In the genomic region with DNA sequence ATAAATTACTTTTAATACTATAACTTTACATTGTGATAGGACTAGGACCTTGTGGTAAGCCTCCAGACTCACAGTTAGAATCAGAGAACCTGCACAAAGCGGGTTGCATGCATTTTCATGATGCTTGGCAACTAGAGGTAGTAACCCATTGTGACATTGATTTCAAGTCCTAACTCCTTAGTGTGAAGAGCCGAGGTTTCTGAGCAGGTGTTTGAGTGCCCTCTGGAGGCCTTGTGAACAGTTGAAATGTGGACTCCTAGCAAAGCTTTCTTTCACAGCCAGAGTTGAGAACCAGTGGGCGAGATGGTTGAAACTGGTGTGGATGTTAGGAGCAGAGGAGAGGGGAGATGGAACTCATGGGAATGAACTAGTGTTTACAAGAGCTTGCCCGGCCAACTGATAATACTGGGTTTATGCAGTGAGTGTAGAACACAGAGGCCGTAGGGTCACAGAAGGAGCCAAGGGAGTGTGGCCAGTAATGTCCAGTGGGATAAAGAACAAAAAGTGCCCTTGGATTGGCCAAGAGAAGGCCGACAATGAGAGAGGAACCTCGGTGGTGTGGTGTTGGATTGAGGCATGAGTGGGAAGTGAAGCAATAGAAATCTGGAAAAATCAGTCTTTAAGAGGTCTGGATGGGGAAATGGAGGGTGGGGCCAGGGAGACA, we compare ENCODE assay signal across 8 cellular contexts. TPM values are rescaled to one million over a fixed set of nuclear protein-coding genes. Genes with fewer than 3 reads are reported as not detected.
DNase-seq lines count a peak whose midpoint lies in the region; ATAC-seq and TF ChIP-seq lines count a peak whose summit lies in the region.

No MANE protein-coding gene starts in this region.

- peak; percentile 65 for TF ChIP-seq CTCF in GM10248 (IDR thresholded peaks at IDR 0.05; ENCODE audit: control extremely low read depth, extremely low read depth, low read depth, missing control alignments)
- peak; percentile 83 for TF ChIP-seq CTCF in Loucy (conservative IDR thresholded peaks at IDR 0.05; ENCODE audit: low read length)
- peak; percentile 71 for TF ChIP-seq CTCF in SK-N-SH (IDR thresholded peaks at IDR 0.05)
- peak; percentile 27 to 74 (median 54) for TF ChIP-seq CTCF in spleen (IDR thresholded peaks at IDR 0.05 in 8 of 11, conservative IDR thresholded peaks at IDR 0.05 in 3 of 11)

- H3K27me3 ChIP-seq in Loucy (ENCODE audit: insufficient read depth, low read length, poor library complexity, severe bottlenecking) = no peaks in the 10 kb centered on the region
- H3K27me3 ChIP-seq in SK-N-SH (ENCODE audit: insufficient read depth) = no peaks in the 10 kb centered on the region
- no peaks in the 10 kb centered on the region for H3K27me3 ChIP-seq in spleen (replicated peaks in 1 of 7)

- H4K20me1 ChIP-seq in Loucy (ENCODE audit: insufficient read depth, low read length, poor library complexity, severe bottlenecking) (peaks cover 27% of the 10 kb centered on the region), SK-N-SH (ENCODE audit: insufficient read depth) (peaks cover 16% of the 10 kb centered on the region)

- no peak for TF ChIP-seq POLR2A in spleen (IDR thresholded peaks at IDR 0.05)

- H2AFZ ChIP-seq in Loucy (ENCODE audit: low read length) = no peak overlapping the region
- H2AFZ ChIP-seq in SK-N-SH (ENCODE audit: low read depth) = no peak overlapping the region

- TF ChIP-seq RAD21 in SK-N-SH (IDR thresholded peaks at IDR 0.05; ENCODE audit: low read length) = peak; percentile 84

- H3K79me2 ChIP-seq in Loucy (ENCODE audit: insufficient read depth, low read length) (peaks cover 66% of the 10 kb centered on the region), SK-N-SH (ENCODE audit: insufficient read depth) (peaks cover 71% of the 10 kb centered on the region)

- POLR2A ChIA-PET in GM10248 (lab: Yijun Ruan, JAX) = no interaction called here
- POLR2A ChIA-PET in SK-N-SH (lab: Yijun Ruan, JAX) = no interaction called here

- ATAC-seq in HG03196 (IDR thresholded peaks at IDR 0.05; ENCODE audit: unreplicated experiment) = no peak
- ATAC-seq in GM18861 (IDR thresholded peaks at IDR 0.05; ENCODE audit: unreplicated experiment) = no peak

- DNase-seq in GM10248 (ENCODE audit: extremely low spot score) (peak; percentile 44), SK-N-SH (peak; percentile 41), astrocyte of the hippocampus (ENCODE audit: low read depth, low spot score) (peak; percentile 77), hippocampal formation (lab: John Stamatoyannopoulos, UW) (peak; percentile 26 to 60), spleen (no peak)

- no peak for TF ChIP-seq EP300 in SK-N-SH (IDR thresholded peaks at IDR 0.05; ENCODE audit: borderline replicate concordance in 1 of 2, low read depth in 1 of 2, low read length in 1 of 2)

- intact Hi-C loops in spleen (cut with DNase I; ENCODE audit: low total_unique reads) = loop anchor here (2.0 to 10.0 kb wide), 2 partner anchors 79 to 179 kb away; no protein-coding TSS in a partner anchor

- no peak overlapping the region for H3K9ac ChIP-seq in Loucy (ENCODE audit: low read depth, low read length, poor library complexity, severe bottlenecking)
- H3K9ac ChIP-seq in SK-N-SH = no peak overlapping the region

- CTCF ChIA-PET in GM10248 (lab: Yijun Ruan, JAX) (interaction anchor here (0.6 to 4.7 kb wide), 16 partner anchors 8 to 349 kb away, joined by 3 to 45 read pairs (median 4); no protein-coding TSS in a partner anchor), SK-N-SH (lab: Yijun Ruan, JAX) (interaction anchor here (0.5 to 2.9 kb wide), 24 partner anchors 8 to 763 kb away, joined by 3 to 24 read pairs (median 4); a partner anchor contains a TSS)

- H3K4me3 ChIP-seq in Loucy (ENCODE audit: low read length, poor library complexity, severe bottlenecking) (no peak overlapping the region), SK-N-SH (ENCODE audit: low read depth in 2 of 2, low read length in 1 of 2) (no peak overlapping the region), spleen (no peak overlapping the region)

- H3K9me2 ChIP-seq in Loucy (replicated peaks; ENCODE audit: low read depth, low read length) (no peaks in the 10 kb centered on the region), SK-N-SH (no peaks in the 10 kb centered on the region)

- H3F3A ChIP-seq in Loucy (ENCODE audit: low read depth) = no peaks in the 10 kb centered on the region
- H3F3A ChIP-seq in SK-N-SH (replicated peaks; ENCODE audit: insufficient read depth) = no peaks in the 10 kb centered on the region

- H3K36me3 ChIP-seq in Loucy (ENCODE audit: insufficient read depth, low read length) (peaks cover 12% of the 10 kb centered on the region; the same call in 1 of the 2 replicates), SK-N-SH (replicated peaks in 1 of 2; ENCODE audit: control insufficient read depth in 1 of 2, insufficient read depth in 2 of 2, low read length in 1 of 2) (peaks cover 19 to 50% of the 10 kb centered on the region in 2 experiments), spleen (peaks cover 0 to 24% (median 7%) of the 10 kb centered on the region in 6 donors)

- H3K27ac ChIP-seq in SK-N-SH (ENCODE audit: low read depth in 2 of 2, low read length in 1 of 2) (no peak overlapping the region), spleen (no peak overlapping the region)

- WGBS in SK-N-SH (ENCODE audit: low lambda C conversion rate) = 72% methylated on average over 7 of the region's 7 CpGs
- WGBS in spleen, 5 donors = 52 to 64% (median 57%) methylated on average over 7 of the region's 7 CpGs

- H3K4me2 ChIP-seq in Loucy (ENCODE audit: low read depth, low read length, poor library complexity, severe bottlenecking) = no peak overlapping the region
- H3K4me2 ChIP-seq in SK-N-SH = no peak overlapping the region

- H3K9me3 ChIP-seq in Loucy (ENCODE audit: insufficient read depth, low read depth, low read length) = no peaks in the 10 kb centered on the region
- H3K9me3 ChIP-seq in SK-N-SH = no peaks in the 10 kb centered on the region
- no peaks in the 10 kb centered on the region for H3K9me3 ChIP-seq in spleen

- H3K4me1 ChIP-seq in Loucy (ENCODE audit: insufficient read depth, low read length, poor library complexity, severe bottlenecking) (peaks cover 5% of the 10 kb centered on the region), SK-N-SH (ENCODE audit: control insufficient read depth in 1 of 2, insufficient read depth in 2 of 2, low read depth in 1 of 2, low read length in 1 of 2) (peaks cover 0 to 8% of the 10 kb centered on the region in 2 experiments; a peak in 1 of 4 replicates), spleen (peaks cover 0 to 40% (median 16%) of the 10 kb centered on the region in 6 donors)

TF ChIP-seq in SK-N-SH, 30 proteins besides CTCF, POLR2A, EP300 and RAD21:
- TF ChIP-seq TEAD4 (IDR thresholded peaks at IDR 0.05; ENCODE audit: borderline replicate concordance, insufficient read depth) (no peak), TCF12 (IDR thresholded peaks at IDR 0.05) (no peak), SMC3 (IDR thresholded peaks at IDR 0.05; ENCODE audit: low read depth, low read length) (peak; percentile 46), FOXJ3 (CRISPR knock-in tag; IDR thresholded peaks at IDR 0.05) (no peak)
TF ChIP-seq in SK-N-SH: peak in this region for 1.

RNA-seq across cellular contexts. Expression of a gene that starts 10.9 kb away (rescaled TPM):
- polyA plus RNA-seq in SK-N-SH (2012; rRNA removed) (34.9 and 51.0 TPM in 2 replicates), spleen (10 to 100 TPM; 12.0 to 21.6 (median 13.9) TPM)
- 54.8 and 55.1 TPM in 2 replicates for polyA plus RNA-seq in SK-N-SH (2012; cell fraction: cytosol; rRNA removed)
- 34.9 and 41.5 TPM in 2 replicates for polyA plus RNA-seq in SK-N-SH (2012; cell fraction: nucleus; rRNA removed)
- total RNA-seq in spleen = 10 to 100 TPM; 36.7 to 53.4 (median 49.7) TPM

RNA-seq across cellular contexts. Expression of a gene that starts 11.3 kb away (rescaled TPM):
- polyA plus RNA-seq in SK-N-SH (2012; rRNA removed) = 34.8 and 53.5 TPM in 2 replicates
- polyA plus RNA-seq in SK-N-SH (2012; cell fraction: cytosol; rRNA removed) = 46.3 and 53.9 TPM in 2 replicates
- polyA plus RNA-seq in SK-N-SH (2012; cell fraction: nucleus; rRNA removed) = 55.0 and 60.5 TPM in 2 replicates
- 10 to 100 TPM; 18.9 to 36.7 (median 28.7) TPM for total RNA-seq in spleen
- 10 to 100 TPM; 16.0 to 27.0 (median 20.7) TPM for polyA plus RNA-seq in spleen
